Comparison of ENCODE assay signal across 12 cellular contexts in genomic region chr11:84922212-84922805, GRCh38.
DNase-seq lines count a peak whose midpoint lies in the region; ATAC-seq and TF ChIP-seq lines count a peak whose summit lies in the region.
"Had no signal": no experiment of that assay in that cellular context is flagged by ENCODE, and none has a peak within 500 bp of the region (broad histone marks: within the 10 kb centered on the region; RNA-seq: fewer than 3 reads in every experiment).

No MANE protein-coding gene starts in this region.

- peak overlapping the region; percentile 56 for H3K4me3 ChIP-seq in SK-N-MC
- peak overlapping the region in 9 of 10 donors; percentile 12 to 54 (median 42) for H3K4me3 ChIP-seq in heart right ventricle
- H3K4me3 ChIP-seq in neuronal stem cell (ENCODE audit: low read length in 2 of 2) = peak overlapping the region in 1 of 2 donors; percentile 24
- no peak overlapping the region for H3K4me3 ChIP-seq in upper lobe of right lung

- H3K36me3 ChIP-seq in SK-N-MC (ENCODE audit: insufficient read depth, low read length) (no peaks in the 10 kb centered on the region), heart right ventricle (no peaks in the 10 kb centered on the region), neuronal stem cell (replicated peaks in 1 of 2; ENCODE audit: control insufficient read depth in 2 of 2, insufficient read depth in 2 of 2, low read length in 2 of 2) (no peaks in the 10 kb centered on the region), upper lobe of right lung (no peaks in the 10 kb centered on the region)

- H3K4ac ChIP-seq in neuronal stem cell (ENCODE audit: low read length) = no peak overlapping the region

- 15 to 17% methylated on average over 7 of the region's 7 CpGs for WGBS in heart right ventricle, 2 donors
- WGBS in neuronal stem cell (ENCODE audit: extremely low coverage in 2 of 2, insufficient read length in 2 of 2, insufficient replicate concordance in 1 of 2), 2 donors = no CpG with 5 or more reads among the region's 7 CpGs

- H2BK12ac ChIP-seq in neuronal stem cell (ENCODE audit: low read length) = no peak overlapping the region

- no peak overlapping the region for H4K91ac ChIP-seq in neuronal stem cell (ENCODE audit: low read depth, low read length, poor library complexity)

- TF ChIP-seq CTCF in heart right ventricle (IDR thresholded peaks at IDR 0.05) (no peak), upper lobe of right lung (IDR thresholded peaks at IDR 0.05) (no peak)

- H3K27ac ChIP-seq in SK-N-MC (no peak overlapping the region), heart right ventricle (peak overlapping the region in 1 of 10 donors; percentile 43), neuronal stem cell (replicated peaks; ENCODE audit: low read length) (no peak overlapping the region), upper lobe of right lung (no peak overlapping the region)

- no peak overlapping the region for H3K18ac ChIP-seq in neuronal stem cell (ENCODE audit: low read length)

- peak in 4 of 8 donors; percentile 14 to 57 (median 44) for ATAC-seq in heart right ventricle
- no peak for ATAC-seq in upper lobe of right lung

- H3K4me2 ChIP-seq in neuronal stem cell (ENCODE audit: insufficient read depth, low read length, poor library complexity, severe bottlenecking) = no peak overlapping the region

- DNase-seq in AG20443 (ENCODE audit: low spot score) (peak; percentile 43), SK-N-MC (ENCODE audit: low read depth, low spot score) (no peak), heart right ventricle (no peak), neuronal stem cell (ENCODE audit: low spot score) (no peak), NCI-H2227 treated with DMSO at 0.1 percent for 48 hours (lab: John Stamatoyannopoulos, UW) (no peak), upper lobe of right lung (no peak), DMS153 treated with DMSO at 0.1 percent for 48 hours (lab: John Stamatoyannopoulos, UW; ENCODE audit: unreplicated experiment) (no peak)
- DNase-seq in stimulated activated CD4-positive, alpha-beta T cell treated with anti-CD3 and anti-CD28 coated beads, Interleukin-15, amount 100 ng/mL, for 24 hours = no peak
- DNase-seq: DMS79 treated with DMSO at 0.1 percent for 48 hours, foreskin melanocyte, NCI-H1694 treated with DMSO at 0.1 percent for 48 hours, NCI-H748 treated with DMSO at 0.1 percent for 48 hours had no signal

- H2BK15ac ChIP-seq in neuronal stem cell (ENCODE audit: low read length) = no peak overlapping the region

- H2BK120ac ChIP-seq in neuronal stem cell (ENCODE audit: low read depth, low read length) = no peak overlapping the region

- H3K27me3 ChIP-seq in heart right ventricle (no peaks in the 10 kb centered on the region), neuronal stem cell (ENCODE audit: control insufficient read depth in 3 of 3, insufficient read depth in 3 of 3, low read depth in 1 of 3, low read length in 3 of 3) (no peaks in the 10 kb centered on the region), upper lobe of right lung (no peaks in the 10 kb centered on the region)

- H3K14ac ChIP-seq in neuronal stem cell (ENCODE audit: low read length) = no peak overlapping the region

- H4K8ac ChIP-seq in neuronal stem cell (ENCODE audit: low read depth, low read length) = no peak overlapping the region

- intact Hi-C loops in heart right ventricle (cut with DNase I) (no loop called here), upper lobe of right lung (cut with DNase I) (no loop called here)

- peak overlapping the region; percentile 22 for H2AFZ ChIP-seq in neuronal stem cell (ENCODE audit: low read length)

- peaks cover 0 to 35% (median 15%) of the 10 kb centered on the region in 9 donors for H3K4me1 ChIP-seq in heart right ventricle
- peaks cover 11 to 18% of the 10 kb centered on the region in 2 donors for H3K4me1 ChIP-seq in neuronal stem cell (ENCODE audit: control insufficient read depth in 2 of 2, insufficient read depth in 1 of 2, low read depth in 1 of 2, low read length in 2 of 2)
- no peaks in the 10 kb centered on the region for H3K4me1 ChIP-seq in upper lobe of right lung

- H2AK5ac ChIP-seq in neuronal stem cell (ENCODE audit: low read depth, low read length) = no peak overlapping the region

- no peak overlapping the region for H2BK5ac ChIP-seq in neuronal stem cell (ENCODE audit: low read length)

- H3K23ac ChIP-seq in neuronal stem cell (ENCODE audit: low read depth, low read length, poor library complexity) = no peak overlapping the region

- no peaks in the 10 kb centered on the region for H3K9me3 ChIP-seq in SK-N-MC (ENCODE audit: low read depth, low read length)
- peaks cover 0 to 12% (median 0%) of the 10 kb centered on the region in 11 donors for H3K9me3 ChIP-seq in heart right ventricle
- no peaks in the 10 kb centered on the region for H3K9me3 ChIP-seq in neuronal stem cell (replicated peaks in 1 of 2; ENCODE audit: control insufficient read depth in 2 of 2, insufficient read depth in 1 of 2, low read depth in 1 of 2, low read length in 2 of 2)
- no peaks in the 10 kb centered on the region for H3K9me3 ChIP-seq in upper lobe of right lung

- no peaks in the 10 kb centered on the region for H3K79me1 ChIP-seq in neuronal stem cell (ENCODE audit: low read depth, low read length)

- H3K9ac ChIP-seq in SK-N-MC (ENCODE audit: insufficient read length) (no peak overlapping the region), neuronal stem cell (ENCODE audit: low read depth, low read length, poor library complexity) (no peak overlapping the region)
